In the genomic region with DNA sequence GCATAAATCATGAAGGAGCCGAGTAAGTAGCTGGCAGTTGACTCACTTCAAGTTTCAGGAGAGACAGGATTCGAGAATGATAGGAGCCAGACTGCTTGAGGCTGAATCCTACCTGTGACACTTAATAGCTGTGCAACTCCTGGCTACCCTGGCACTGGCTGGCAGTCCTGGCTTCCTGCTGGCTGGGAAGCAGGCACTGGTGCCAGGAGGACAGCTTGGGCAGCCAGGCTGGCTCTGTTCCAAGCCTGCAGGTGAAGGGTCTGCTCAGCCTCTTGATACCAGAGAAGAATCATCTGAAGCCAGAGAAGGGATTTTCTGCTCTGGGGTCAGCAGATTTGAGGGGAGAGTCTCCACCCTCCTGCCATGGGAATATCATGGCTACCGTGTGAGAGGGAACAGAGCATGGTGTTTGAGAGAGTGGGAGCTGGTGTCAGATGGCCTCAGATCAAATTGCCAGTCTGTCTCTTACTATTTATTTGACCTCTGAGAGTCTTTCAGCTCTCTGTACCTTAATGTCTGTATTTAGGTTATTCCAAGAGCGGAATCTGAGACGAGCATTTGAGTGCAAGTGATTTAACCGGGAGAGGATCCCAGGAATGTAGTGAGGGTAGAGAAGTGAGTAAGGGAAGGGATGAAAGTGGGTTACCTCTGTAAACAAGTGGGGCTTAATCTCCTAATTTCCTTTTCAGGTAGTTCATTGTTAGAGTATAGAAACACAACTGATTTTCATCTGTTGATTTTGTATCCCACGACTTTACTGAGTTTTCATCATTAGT, we compare ENCODE assay signal across 17 cellular contexts. TPM values are rescaled to one million over a fixed set of nuclear protein-coding genes. Genes with fewer than 3 reads are reported as not detected.
DNase-seq lines count a peak whose midpoint lies in the region; ATAC-seq and TF ChIP-seq lines count a peak whose summit lies in the region.
"Had no signal": no experiment of that assay in that cellular context is flagged by ENCODE, and none has a peak within 500 bp of the region (broad histone marks: within the 10 kb centered on the region; RNA-seq: fewer than 3 reads in every experiment).

No MANE protein-coding gene starts in this region.

- no peak for TF ChIP-seq POLR2A in esophagus muscularis mucosa (IDR thresholded peaks at IDR 0.05; ENCODE audit: low read depth)

- H3K36me3 ChIP-seq in mesenchymal stem cell (ENCODE audit: control insufficient read depth in 1 of 2, insufficient read depth in 2 of 2, low read depth in 1 of 2, low read length in 2 of 2) = no peaks in the 10 kb centered on the region
- H3K36me3 ChIP-seq in esophagus muscularis mucosa = no peaks in the 10 kb centered on the region

- H2BK12ac ChIP-seq in mesenchymal stem cell (ENCODE audit: low read length in 2 of 2) = peak overlapping the region in 1 of 2 experiments; percentile 13

- H2BK15ac ChIP-seq in mesenchymal stem cell (ENCODE audit: low read depth, poor library complexity, severe bottlenecking) = no peak overlapping the region

- peak overlapping the region in 1 of 2 experiments; percentile 11 for H3K18ac ChIP-seq in mesenchymal stem cell (ENCODE audit: low read depth in 1 of 2, low read length in 2 of 2)

- H2BK5ac ChIP-seq in mesenchymal stem cell (ENCODE audit: low read depth, low read length, poor library complexity, severe bottlenecking) = peak overlapping the region; percentile 15

- DNase-seq in DMS79 (lab: John Stamatoyannopoulos, UW) (peak; percentile 14), NCI-H1092 (lab: John Stamatoyannopoulos, UW) (peak; percentile 35), mesenchymal stem cell (no peak), esophagus muscularis mucosa (ENCODE audit: extremely low spot score) (no peak), foreskin fibroblast (no peak)
- DNase-seq in stimulated activated CD4-positive, alpha-beta T cell treated with anti-CD3 and anti-CD28 coated beads, Interleukin-1b, Interleukin-23, amount 100 ng/mL, for 48 hours = no peak
- DNase-seq: activated CD4-positive, alpha-beta T cell treated with anti-CD3 and anti-CD28 coated beads for 36 hours; activated naive CD8-positive, alpha-beta T cell treated with anti-CD3 and anti-CD28 coated beads for 36 hours; HFFc6; kidney; naive B cell; stimulated activated CD8-positive, alpha-beta memory T cell treated with anti-CD3 and anti-CD28 coated beads, Interleukin-4, amount 100 ng/mL, for 48 hours; T-helper 17 cell had no signal

- H3K79me1 ChIP-seq in mesenchymal stem cell (replicated peaks; ENCODE audit: low read length, poor library complexity, severe bottlenecking) = no peaks in the 10 kb centered on the region

- no peak overlapping the region for H4K91ac ChIP-seq in mesenchymal stem cell (ENCODE audit: low read length)

- intact Hi-C loops in esophagus muscularis mucosa (cut with DNase I) = no loop called here

- TF ChIP-seq EP300 in esophagus muscularis mucosa (IDR thresholded peaks at IDR 0.05) = no peak

- H3K27ac ChIP-seq in mesenchymal stem cell (ENCODE audit: low read length, poor library complexity, severe bottlenecking) = no peak overlapping the region
- H3K27ac ChIP-seq in esophagus muscularis mucosa (replicated peaks in 1 of 4) = peak overlapping the region in 2 of 4 donors; percentile 8 to 21

- H3K4ac ChIP-seq in mesenchymal stem cell (ENCODE audit: low read depth in 1 of 2, low read length in 2 of 2) = no peak overlapping the region

- TF ChIP-seq CTCF in esophagus muscularis mucosa (IDR thresholded peaks at IDR 0.05) (no peak), foreskin fibroblast (IDR thresholded peaks at IDR 0.05; ENCODE audit: low read depth, low read length) (no peak)

- H3K4me3 ChIP-seq in mesenchymal stem cell (ENCODE audit: insufficient read depth in 1 of 2, low read depth in 1 of 2, low read length in 2 of 2) = no peak overlapping the region
- no peak overlapping the region for H3K4me3 ChIP-seq in esophagus muscularis mucosa
- no peak overlapping the region for H3K4me3 ChIP-seq in foreskin fibroblast (ENCODE audit: low read depth in 1 of 2, low read length in 2 of 2)

- no peak overlapping the region for H3K4me2 ChIP-seq in mesenchymal stem cell (ENCODE audit: low read length, poor library complexity, severe bottlenecking)

- no peak overlapping the region for H4K8ac ChIP-seq in mesenchymal stem cell (ENCODE audit: low read length)

- H3K27me3 ChIP-seq in mesenchymal stem cell (ENCODE audit: control insufficient read depth in 1 of 2, insufficient read depth in 1 of 2, low read length in 2 of 2) (peaks cover 16 to 40% of the 10 kb centered on the region in 2 experiments), esophagus muscularis mucosa (no peaks in the 10 kb centered on the region)

- H3K9ac ChIP-seq in mesenchymal stem cell (ENCODE audit: low read length) = no peak overlapping the region

- no peaks in the 10 kb centered on the region for H3K9me3 ChIP-seq in mesenchymal stem cell (ENCODE audit: control insufficient read depth, low read length)
- H3K9me3 ChIP-seq in esophagus muscularis mucosa = no peaks in the 10 kb centered on the region

- peak overlapping the region; percentile 67 for H2AFZ ChIP-seq in mesenchymal stem cell (ENCODE audit: low read depth, low read length)

- no peak overlapping the region for H3K23ac ChIP-seq in mesenchymal stem cell (ENCODE audit: low read length in 2 of 2)

- ATAC-seq in SK-N-SH treated with all-trans-retinoic acid at 6 μM for 48 hours (peak; percentile 68), HG03280 (IDR thresholded peaks at IDR 0.05; ENCODE audit: unreplicated experiment) (no peak)
- ATAC-seq: activated CD4-positive, alpha-beta T cell treated with anti-CD3 and anti-CD28 coated beads for 36 hours; Panc1; T-helper 17 cell had no signal

- H2BK120ac ChIP-seq in mesenchymal stem cell (ENCODE audit: low read depth, low read length) = no peak overlapping the region

- 49% methylated on average over 6 of the region's 7 CpGs for WGBS in mesenchymal stem cell
- WGBS in esophagus muscularis mucosa = 29% methylated on average over 7 of the region's 7 CpGs

- H2AK5ac ChIP-seq in mesenchymal stem cell (ENCODE audit: low read length, severe bottlenecking) = no peak overlapping the region

- H3K14ac ChIP-seq in mesenchymal stem cell (ENCODE audit: low read length in 2 of 2) = no peak overlapping the region

- H3K4me1 ChIP-seq in mesenchymal stem cell (ENCODE audit: control insufficient read depth, insufficient read depth, low read depth, low read length) = peaks cover 12% of the 10 kb centered on the region
- H3K4me1 ChIP-seq in esophagus muscularis mucosa = peaks cover 9 to 14% (median 11%) of the 10 kb centered on the region in 4 donors

TF ChIP-seq in SK-N-SH treated with all-trans-retinoic acid at 6 μM for 48 hours, 23 proteins besides CTCF, POLR2A, EP300 and RAD21 (continues in another document):
- no peak for TF ChIP-seq ARNTL (CRISPR knock-in tag; IDR thresholded peaks at IDR 0.05; ENCODE audit: borderline replicate concordance, low read depth)
- no peak for TF ChIP-seq ISL1 (CRISPR knock-in tag; IDR thresholded peaks at IDR 0.05)
- no peak for TF ChIP-seq ZNF70 (CRISPR knock-in tag; IDR thresholded peaks at IDR 0.05)
- TF ChIP-seq GLIS3 (CRISPR knock-in tag; IDR thresholded peaks at IDR 0.05) = no peak
- TF ChIP-seq SNAI2 (CRISPR knock-in tag; IDR thresholded peaks at IDR 0.05) = no peak
- no peak for TF ChIP-seq POU6F1 (CRISPR knock-in tag; IDR thresholded peaks at IDR 0.05; ENCODE audit: borderline replicate concordance, low read depth)
- TF ChIP-seq ZNF565 (CRISPR knock-in tag; conservative IDR thresholded peaks at IDR 0.05; ENCODE audit: low read depth) = no peak
- no peak for TF ChIP-seq RARB (CRISPR knock-in tag; IDR thresholded peaks at IDR 0.05)
- TF ChIP-seq ZFP30 (CRISPR knock-in tag; IDR thresholded peaks at IDR 0.05) = no peak
- TF ChIP-seq ZFP3 (CRISPR knock-in tag; IDR thresholded peaks at IDR 0.05) = no peak
- TF ChIP-seq PATZ1 (CRISPR knock-in tag; IDR thresholded peaks at IDR 0.05; ENCODE audit: borderline replicate concordance) = no peak
- no peak for TF ChIP-seq TOX (CRISPR knock-in tag; IDR thresholded peaks at IDR 0.05; ENCODE audit: borderline replicate concordance)
- no peak for TF ChIP-seq OSR1 (CRISPR knock-in tag; IDR thresholded peaks at IDR 0.05)
- TF ChIP-seq ZC3H10 (CRISPR knock-in tag; IDR thresholded peaks at IDR 0.05) = no peak
- TF ChIP-seq ESRRG (CRISPR knock-in tag; IDR thresholded peaks at IDR 0.05) = no peak
- no peak for TF ChIP-seq CSDC2 (CRISPR knock-in tag; IDR thresholded peaks at IDR 0.05)
- no peak for TF ChIP-seq ZNF8 (CRISPR knock-in tag; IDR thresholded peaks at IDR 0.05)

RNA-seq across cellular contexts. Expression of gene XIRP1, which starts 4.5 kb away (rescaled TPM):
- 0.08 TPM for polyA plus RNA-seq in mesenchymal stem cell (2013, experiment 1 of 2)
- polyA plus RNA-seq in mesenchymal stem cell (2013, experiment 2 of 2) = 0.03 TPM
- 1 to 10 TPM in 1 of 4 donors, not detected in 3; 1.3 TPM for total RNA-seq in esophagus muscularis mucosa
- total RNA-seq: glomerular endothelial cell, HFFc6, T-helper 17 cell had no signal

RNA-seq across cellular contexts. Expression of gene CSRNP1, which starts 43.5 kb away (rescaled TPM):
- polyA plus RNA-seq in mesenchymal stem cell (2013, experiment 1 of 2) = 16.6 TPM
- 15.6 TPM for polyA plus RNA-seq in mesenchymal stem cell (2013, experiment 2 of 2)
- total RNA-seq in esophagus muscularis mucosa = 100 to 1,000 TPM in 1 of 4 donors, 10 to 100 TPM in 3; 27.8 to 183 (median 45.4) TPM

Comparison
In these comparisons a context has a peak if more than half of its experiments do, and no peak if none do; other contexts are left out.
1. DNase-seq: peak in DMS79 (single experiment) and NCI-H1092 (single experiment); none in mesenchymal stem cell (single experiment), stimulated activated CD4-positive, alpha-beta T cell treated with anti-CD3 and anti-CD28 coated beads, Interleukin-1b, Interleukin-23, amount 100 ng/mL, for 48 hours (single experiment), esophagus muscularis mucosa (single experiment) and foreskin fibroblast (0 of 2).